Comparison of ENCODE assay signal across 11 cellular contexts in the genomic region with DNA sequence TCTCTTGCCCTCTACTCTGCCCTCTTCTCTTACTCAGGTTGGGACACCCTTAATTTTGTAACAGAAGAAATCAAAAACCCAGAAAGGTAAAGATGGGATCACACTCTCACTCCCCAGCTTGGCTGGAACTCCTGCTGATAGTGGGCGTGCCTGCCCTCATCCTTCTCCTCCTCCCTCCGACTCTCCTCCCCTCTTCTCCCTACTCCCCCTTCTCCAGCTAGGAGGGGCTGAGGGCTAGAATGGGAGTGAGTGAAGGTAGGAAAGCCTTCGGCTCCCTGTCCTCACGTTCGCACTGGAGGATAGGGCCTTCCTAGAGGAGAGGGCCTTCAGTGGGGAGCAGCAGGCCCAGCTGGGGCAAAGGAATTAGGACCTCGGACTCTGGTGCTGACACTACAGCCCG. TPM values are rescaled to one million over a fixed set of nuclear protein-coding genes. Genes with fewer than 3 reads are reported as not detected.
DNase-seq lines count a peak whose midpoint lies in the region; ATAC-seq and TF ChIP-seq lines count a peak whose summit lies in the region.
"Had no signal": no experiment of that assay in that cellular context is flagged by ENCODE, and none has a peak within 500 bp of the region (broad histone marks: within the 10 kb centered on the region; RNA-seq: fewer than 3 reads in every experiment).

No MANE protein-coding gene starts in this region.

- H3K36me3 Mint-ChIP-seq in activated CD4-positive, alpha-beta T cell treated with anti-CD3 and anti-CD28 coated beads, Interleukin-2, amount 10 ng/mL, durations not matched to agents 7 days and 5 days (ENCODE audit: low read depth) = peaks cover 71% of the 10 kb centered on the region
- H3K36me3 Mint-ChIP-seq in T-cell = peaks cover 56% of the 10 kb centered on the region

- no peak for TF ChIP-seq POLR2A in suprapubic skin (IDR thresholded peaks at IDR 0.05)

- H3K27ac Mint-ChIP-seq in activated CD4-positive, alpha-beta T cell treated with anti-CD3 and anti-CD28 coated beads, Interleukin-2, amount 10 ng/mL, durations not matched to agents 7 days and 5 days = peak overlapping the region; percentile 83
- peak overlapping the region; percentile 94 for H3K27ac Mint-ChIP-seq in T-cell

- TF ChIP-seq CTCF in suprapubic skin (IDR thresholded peaks at IDR 0.05) = no peak

- H3K4me1 ChIP-seq in suprapubic skin (peaks cover 54% of the 10 kb centered on the region), HAP-1 (no peaks in the 10 kb centered on the region)

- H3K27me3 Mint-ChIP-seq in activated CD4-positive, alpha-beta T cell treated with anti-CD3 and anti-CD28 coated beads, Interleukin-2, amount 10 ng/mL, durations not matched to agents 7 days and 5 days = no peaks in the 10 kb centered on the region
- H3K27me3 Mint-ChIP-seq in T-cell = no peaks in the 10 kb centered on the region

- in situ Hi-C loops in HAP-1 (cut with MboI; ENCODE audit: low sequenced_read_pairs) = no loop called here

- POLR2A ChIA-PET in activated CD4-positive, alpha-beta T cell treated with anti-CD3 and anti-CD28 coated beads, Interleukin-2, amount 10 ng/mL, durations not matched to agents 7 days and 5 days (lab: Charles Lee) = interaction anchor here (0.6 kb wide), 1 partner anchor 386 kb away, joined by 3 read pairs; no protein-coding TSS in a partner anchor
- POLR2A ChIA-PET in T-cell (lab: Charles Lee) = interaction anchor here in 1 of 2 donors (1.0 to 1.2 kb wide), 2 partner anchors 9 to 27 kb away, joined by 3 to 6 read pairs; no protein-coding TSS in a partner anchor

- no peak for TF ChIP-seq EP300 in suprapubic skin (IDR thresholded peaks at IDR 0.05)

- 74% methylated on average over 5 of the region's 7 CpGs for WGBS in suprapubic skin

- H3K36me3 ChIP-seq in suprapubic skin (peaks cover 55% of the 10 kb centered on the region), HAP-1 (replicated peaks) (peaks cover 72% of the 10 kb centered on the region)

- peaks cover 80% of the 10 kb centered on the region for H3K4me1 Mint-ChIP-seq in activated CD4-positive, alpha-beta T cell treated with anti-CD3 and anti-CD28 coated beads, Interleukin-2, amount 10 ng/mL, durations not matched to agents 7 days and 5 days
- H3K4me1 Mint-ChIP-seq in T-cell = peaks cover 82 to 95% (median 82%) of the 10 kb centered on the region in 3 donors

- no peaks in the 10 kb centered on the region for H3K9me3 ChIP-seq in suprapubic skin
- H3K9me3 ChIP-seq in HAP-1 = no peaks in the 10 kb centered on the region
- H3K9me3 ChIP-seq: Peyer's patch had no signal

- no peak for ATAC-seq in T-cell (replicated peaks in 1 of 4)

- DNase-seq in activated CD4-positive, alpha-beta T cell treated with anti-CD3 and anti-CD28 coated beads, Interleukin-2, amount 10 ng/mL, durations not matched to agents 7 days and 5 days = no peak
- DNase-seq in activated CD4-positive, alpha-beta T cell treated with anti-CD3 and anti-CD28 coated beads for 48 hours = no peak
- DNase-seq in T-cell (no peak), iPS-NIHi11 (ENCODE audit: low spot score) (peak; percentile 32), suprapubic skin (ENCODE audit: low spot score in 2 of 2) (no peak), DMS53 (lab: John Stamatoyannopoulos, UW) (no peak), HAP-1 (ENCODE audit: low spot score in 2 of 2) (no peak), dermis blood vessel endothelial cell (no peak)
- DNase-seq: amniotic stem cell, KBM-7, Peyer's patch had no signal

- CTCF ChIA-PET in activated CD4-positive, alpha-beta T cell treated with anti-CD3 and anti-CD28 coated beads, Interleukin-2, amount 10 ng/mL, durations not matched to agents 7 days and 5 days (lab: Charles Lee) = interaction anchor here (0.9 to 8.9 kb wide), 9 partner anchors 10 to 38 kb away, joined by 3 to 54 read pairs (median 7); partner anchors contain the start of gene SLC7A6
- CTCF ChIA-PET in T-cell (lab: Charles Lee) = interaction anchor here (0.8 to 2.7 kb wide), 6 partner anchors 10 to 37 kb away, joined by 3 to 9 read pairs (median 5); partner anchors contain the start of genes PRMT7 (in 1 of the 2), SLC7A6 (in 1 of the 2) and SLC7A6OS (in 1 of the 2)

- no peaks in the 10 kb centered on the region for H3K27me3 ChIP-seq in suprapubic skin
- H3K27me3 ChIP-seq in HAP-1 (ENCODE audit: low read depth) = no peaks in the 10 kb centered on the region
- H3K27me3 ChIP-seq: Peyer's patch had no signal

- H3K4me3 Mint-ChIP-seq in activated CD4-positive, alpha-beta T cell treated with anti-CD3 and anti-CD28 coated beads, Interleukin-2, amount 10 ng/mL, durations not matched to agents 7 days and 5 days = no peak overlapping the region
- H3K4me3 Mint-ChIP-seq in T-cell = peak overlapping the region; percentile 32 to 69 (median 42)

- no peaks in the 10 kb centered on the region for H3K9me3 Mint-ChIP-seq in activated CD4-positive, alpha-beta T cell treated with anti-CD3 and anti-CD28 coated beads, Interleukin-2, amount 10 ng/mL, durations not matched to agents 7 days and 5 days
- no peaks in the 10 kb centered on the region for H3K9me3 Mint-ChIP-seq in T-cell

- no peak overlapping the region for H3K4me3 ChIP-seq in suprapubic skin
- H3K4me3 ChIP-seq in HAP-1 = no peak overlapping the region
- H3K4me3 ChIP-seq: Peyer's patch had no signal

- H3K27ac ChIP-seq in suprapubic skin = peak overlapping the region; percentile 5

RNA-seq across cellular contexts. Expression of gene SLC7A6OS, which starts 20.3 kb away (rescaled TPM):
- 10 to 100 TPM; 25.9 to 28.6 TPM for total RNA-seq in activated CD4-positive, alpha-beta T cell treated with anti-CD3 and anti-CD28 coated beads, Interleukin-2, amount 10 ng/mL, durations not matched to agents 7 days and 5 days
- total RNA-seq in T-cell (10 to 100 TPM; 42.5 to 50.3 (median 43.9) TPM), suprapubic skin (10 to 100 TPM in 2 of 4 donors, 1 to 10 TPM in 2; 8.8 to 18.1 (median 10.1) TPM), dermis blood vessel endothelial cell (13.3 and 15.5 TPM in 2 replicates)

RNA-seq across cellular contexts. Expression of gene PRMT7, which starts 20.4 kb away (rescaled TPM):
- 10 to 100 TPM; 76.9 TPM for total RNA-seq in activated CD4-positive, alpha-beta T cell treated with anti-CD3 and anti-CD28 coated beads, Interleukin-2, amount 10 ng/mL, durations not matched to agents 7 days and 5 days
- 10 to 100 TPM; 80.1 to 92.4 (median 87.2) TPM for total RNA-seq in T-cell
- total RNA-seq in suprapubic skin = 100 to 1,000 TPM in 1 of 4 donors, 10 to 100 TPM in 3; 38.8 to 101 (median 69.9) TPM
- 50.0 and 54.4 TPM in 2 replicates for total RNA-seq in dermis blood vessel endothelial cell

RNA-seq across cellular contexts. Expression of gene SLC7A6, which starts 26.1 kb away (rescaled TPM):
- 100 to 1,000 TPM; 116 to 130 TPM for total RNA-seq in activated CD4-positive, alpha-beta T cell treated with anti-CD3 and anti-CD28 coated beads, Interleukin-2, amount 10 ng/mL, durations not matched to agents 7 days and 5 days
- 100 to 1,000 TPM; 146 to 216 (median 185) TPM for total RNA-seq in T-cell
- total RNA-seq in suprapubic skin = 100 to 1,000 TPM in 1 of 4 donors, 10 to 100 TPM in 3; 31.5 to 167 (median 49.0) TPM
- total RNA-seq in dermis blood vessel endothelial cell = 17.4 and 31.1 TPM in 2 replicates

RNA-seq across cellular contexts. Expression of gene PLA2G15, which starts 45.3 kb away (rescaled TPM):
- 10 to 100 TPM in 1 of 2 experiments, 1 to 10 TPM in 1; 8.4 to 10.1 TPM for total RNA-seq in activated CD4-positive, alpha-beta T cell treated with anti-CD3 and anti-CD28 coated beads, Interleukin-2, amount 10 ng/mL, durations not matched to agents 7 days and 5 days
- total RNA-seq in T-cell (10 to 100 TPM in 4 of 5 donors, 1 to 10 TPM in 1; 8.7 to 16.4 (median 10.9) TPM), suprapubic skin (10 to 100 TPM; 11.2 to 26.6 (median 23.6) TPM), dermis blood vessel endothelial cell (28.6 and 38.9 TPM in 2 replicates)

RNA-seq across cellular contexts. Expression of gene ESRP2, which starts 54.5 kb away (rescaled TPM):
- under 1 TPM in 1 of 2 experiments, not detected in 1; 0.08 TPM for total RNA-seq in activated CD4-positive, alpha-beta T cell treated with anti-CD3 and anti-CD28 coated beads, Interleukin-2, amount 10 ng/mL, durations not matched to agents 7 days and 5 days
- total RNA-seq in T-cell (under 1 TPM in 3 of 5 donors, not detected in 2; 0.47 to 0.79 (median 0.62) TPM), suprapubic skin (100 to 1,000 TPM in 2 of 4 donors, 10 to 100 TPM in 2; 77.0 to 133 (median 99.7) TPM), dermis blood vessel endothelial cell (3.6 and 4.1 TPM in 2 replicates)
